16 cellular contexts compared by ENCODE assay signal in the genomic region with DNA sequence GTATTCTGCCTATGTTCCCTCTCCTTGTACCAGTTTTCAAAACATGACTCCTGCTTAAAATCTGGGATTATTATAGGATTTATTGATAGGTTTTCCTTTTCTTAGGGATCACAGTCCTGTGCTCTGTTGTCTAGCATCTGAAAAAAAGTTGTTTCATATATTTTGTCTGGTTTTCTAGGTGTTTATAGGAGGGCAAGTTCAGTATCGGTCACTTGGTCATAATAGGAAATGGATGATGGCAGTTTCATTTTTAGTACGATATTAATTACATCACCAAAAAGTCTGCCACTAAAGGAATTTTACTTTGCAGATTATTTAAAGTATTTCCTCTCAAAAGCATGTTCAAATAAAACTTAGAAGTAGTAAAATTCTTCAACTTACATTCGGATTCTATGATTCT.
"Had no signal": no experiment of that assay in that cellular context is flagged by ENCODE, and none has a peak within 500 bp of the region (broad histone marks: within the 10 kb centered on the region; RNA-seq: fewer than 3 reads in every experiment).

No MANE protein-coding gene starts in this region.

- H3K27me3 ChIP-seq: dorsolateral prefrontal cortex, gastroesophageal sphincter, heart right ventricle, spleen, thyroid gland had no signal

- ATAC-seq: activated CD8-positive, alpha-beta memory T cell treated with anti-CD3 and anti-CD28 coated beads, Interleukin-2, amount 10 ng/mL, durations not matched to agents 7 days and 5 days; gastroesophageal sphincter; heart right ventricle; natural killer cell treated with Interleukin-12 subunit alpha and Interleukin-12 subunit beta and Interleukin-15 and Interleukin-18, amount 100 ng/mL, for 72 hours; stimulated activated memory B cell treated with anti-CD40 and anti-IgM and Interleukin-4, amounts not matched to agents 10 μg/mL and 1 μg/mL and 100 μg/mL, for 72 hours had no signal

- H3K27ac Mint-ChIP-seq: activated CD4-positive, alpha-beta memory T cell treated with anti-CD3 and anti-CD28 coated beads, Interleukin-2, amount 10 ng/mL, durations not matched to agents 7 days and 5 days; activated CD8-positive, alpha-beta memory T cell treated with anti-CD3 and anti-CD28 coated beads, Interleukin-2, amount 10 ng/mL, durations not matched to agents 7 days and 5 days; activated naive CD8-positive, alpha-beta T cell; endodermal cell; natural killer cell treated with Interleukin-12 subunit alpha and Interleukin-12 subunit beta and Interleukin-15 and Interleukin-18, amount 100 ng/mL, for 72 hours; stimulated activated memory B cell treated with anti-CD40 and anti-IgM and Interleukin-4, amounts not matched to agents 10 μg/mL and 1 μg/mL and 100 μg/mL, for 72 hours had no signal

- H3K9me3 Mint-ChIP-seq: activated CD4-positive, alpha-beta memory T cell treated with anti-CD3 and anti-CD28 coated beads, Interleukin-2, amount 10 ng/mL, durations not matched to agents 7 days and 5 days; endodermal cell; natural killer cell treated with Interleukin-12 subunit alpha and Interleukin-12 subunit beta and Interleukin-15 and Interleukin-18, amount 100 ng/mL, for 72 hours had no signal

- H3K4me1 ChIP-seq: gastroesophageal sphincter, thyroid gland had no signal

- H3K27ac ChIP-seq: dorsolateral prefrontal cortex, gastroesophageal sphincter, thyroid gland had no signal

- H3K36me3 ChIP-seq: gastroesophageal sphincter, heart right ventricle, spleen, thyroid gland had no signal

- H3K4me1 Mint-ChIP-seq: activated CD4-positive, alpha-beta memory T cell treated with anti-CD3 and anti-CD28 coated beads, Interleukin-2, amount 10 ng/mL, durations not matched to agents 7 days and 5 days; activated CD8-positive, alpha-beta memory T cell treated with anti-CD3 and anti-CD28 coated beads, Interleukin-2, amount 10 ng/mL, durations not matched to agents 7 days and 5 days; stimulated activated memory B cell treated with anti-CD40 and anti-IgM and Interleukin-4, amounts not matched to agents 10 μg/mL and 1 μg/mL and 100 μg/mL, for 72 hours had no signal

- H3K27me3 Mint-ChIP-seq: activated CD4-positive, alpha-beta memory T cell treated with anti-CD3 and anti-CD28 coated beads, Interleukin-2, amount 10 ng/mL, durations not matched to agents 7 days and 5 days; activated CD8-positive, alpha-beta memory T cell treated with anti-CD3 and anti-CD28 coated beads, Interleukin-2, amount 10 ng/mL, durations not matched to agents 7 days and 5 days; activated naive CD8-positive, alpha-beta T cell; natural killer cell treated with Interleukin-12 subunit alpha and Interleukin-12 subunit beta and Interleukin-15 and Interleukin-18, amount 100 ng/mL, for 72 hours had no signal

- H3K36me3 Mint-ChIP-seq: activated CD8-positive, alpha-beta memory T cell treated with anti-CD3 and anti-CD28 coated beads, Interleukin-2, amount 10 ng/mL, durations not matched to agents 7 days and 5 days; activated naive CD8-positive, alpha-beta T cell; natural killer cell treated with Interleukin-12 subunit alpha and Interleukin-12 subunit beta and Interleukin-15 and Interleukin-18, amount 100 ng/mL, for 72 hours had no signal

- H3K4me3 ChIP-seq: dorsolateral prefrontal cortex, gastroesophageal sphincter, thyroid gland had no signal

- H3K9me3 ChIP-seq: gastroesophageal sphincter, thyroid gland had no signal

- DNase-seq: activated CD4-positive, alpha-beta memory T cell treated with anti-CD3 and anti-CD28 coated beads, Interleukin-2, amount 10 ng/mL, durations not matched to agents 7 days and 5 days; activated CD4-positive, alpha-beta T cell treated with anti-CD3 and anti-CD28 coated beads for 48 hours; activated CD4-positive, CD25-positive, alpha-beta regulatory T cell; activated CD8-positive, alpha-beta memory T cell treated with anti-CD3 and anti-CD28 coated beads, Interleukin-2, amount 10 ng/mL, durations not matched to agents 7 days and 5 days; dorsolateral prefrontal cortex; endodermal cell; erythroblast; heart right ventricle; posterior cingulate gyrus; spleen; stimulated activated CD4-positive, alpha-beta T cell treated with anti-CD3 and anti-CD28 coated beads, Interleukin-4, amount 100 ng/mL, for 4 hours; thyroid gland had no signal

- H3K4me3 Mint-ChIP-seq: activated CD4-positive, alpha-beta memory T cell treated with anti-CD3 and anti-CD28 coated beads, Interleukin-2, amount 10 ng/mL, durations not matched to agents 7 days and 5 days; activated CD8-positive, alpha-beta memory T cell treated with anti-CD3 and anti-CD28 coated beads, Interleukin-2, amount 10 ng/mL, durations not matched to agents 7 days and 5 days; activated naive CD8-positive, alpha-beta T cell; endodermal cell; natural killer cell treated with Interleukin-12 subunit alpha and Interleukin-12 subunit beta and Interleukin-15 and Interleukin-18, amount 100 ng/mL, for 72 hours; stimulated activated memory B cell treated with anti-CD40 and anti-IgM and Interleukin-4, amounts not matched to agents 10 μg/mL and 1 μg/mL and 100 μg/mL, for 72 hours had no signal
